Comparison of ENCODE assay signal across 8 cellular contexts in the genomic region with DNA sequence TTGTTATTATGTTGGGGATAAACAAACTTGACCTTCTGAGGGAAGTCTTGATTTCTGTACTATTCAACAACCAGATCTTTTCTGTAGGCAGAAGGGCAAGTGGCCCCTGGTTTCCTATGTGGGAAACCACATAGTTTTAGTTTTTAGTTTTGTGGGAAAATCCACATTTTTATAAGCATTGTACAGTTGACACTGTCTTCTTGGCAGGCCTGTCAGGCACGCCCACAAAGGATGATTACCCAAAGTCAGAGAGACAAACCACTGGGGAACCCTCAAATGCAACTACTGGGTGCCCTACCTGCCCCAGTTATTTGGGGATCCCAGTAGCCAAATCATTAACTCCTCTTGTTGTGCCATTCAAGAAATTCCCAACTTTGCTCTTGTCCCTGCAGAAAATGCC.
"Had no signal": no experiment of that assay in that cellular context is flagged by ENCODE, and none has a peak within 500 bp of the region (broad histone marks: within the 10 kb centered on the region; RNA-seq: fewer than 3 reads in every experiment).

No MANE protein-coding gene starts in this region.

- H3K9me3 Mint-ChIP-seq: H9 had no signal

- DNase-seq: GM23248, GOT3, H7, H9, HCEC 1CT, HFFc6 had no signal

- H3K4me1 Mint-ChIP-seq: H9 had no signal

- H3K27ac Mint-ChIP-seq: GM23338, H9, HFFc6 had no signal

- H3K4me3 Mint-ChIP-seq: GM23338, H9, HFFc6 had no signal

- ATAC-seq: GM23338, HCT116 had no signal
